Comparison of ENCODE assay signal across 9 cellular contexts in the genomic region with DNA sequence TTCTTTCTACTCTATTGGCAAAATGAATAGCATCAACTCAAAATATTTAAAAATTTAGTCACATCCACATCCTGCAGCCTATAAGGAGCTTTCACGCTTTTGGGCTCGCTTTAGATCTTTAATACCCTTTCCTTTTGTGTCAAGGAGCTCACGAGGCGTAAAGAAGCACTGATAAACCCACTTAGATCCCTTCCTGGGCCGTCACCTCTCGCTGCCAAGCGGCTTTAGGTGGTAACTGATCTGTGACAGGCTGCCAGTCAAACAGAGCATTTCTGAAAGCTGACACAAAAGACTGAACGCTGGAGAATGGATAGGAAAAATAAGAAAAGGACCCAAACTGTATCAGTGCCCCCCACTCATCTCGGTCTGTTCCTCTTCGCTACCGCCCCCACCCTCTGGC.
DNase-seq lines count a peak whose midpoint lies in the region; ATAC-seq and TF ChIP-seq lines count a peak whose summit lies in the region.
"Had no signal": no experiment of that assay in that cellular context is flagged by ENCODE, and none has a peak within 500 bp of the region (broad histone marks: within the 10 kb centered on the region; RNA-seq: fewer than 3 reads in every experiment).

No MANE protein-coding gene starts in this region.

- DNase-seq in GM13977 (ENCODE audit: low spot score) (peak; percentile 12), SK-N-MC (ENCODE audit: low read depth, low spot score) (no peak), midbrain (lab: John Stamatoyannopoulos, UW) (peak; percentile 45), HEK293T (ENCODE audit: extremely low spot score) (no peak), HCEC 1CT (no peak), HFFc6 (no peak)
- no peak for DNase-seq in NK-92 treated with Interleukin-12 subunit alpha and Interleukin-12 subunit beta, amount 100 ng/mL, for 24 hours (lab: John Stamatoyannopoulos, UW)

- no peaks in the 10 kb centered on the region for H3K36me3 Mint-ChIP-seq in HFFc6 (ENCODE audit: low read depth)

- H3K27ac ChIP-seq in SK-N-MC = 0 out of 2 replicates have a peak overlapping the region, but pooled peaks have one; percentile 35

- 0 out of 2 replicates have a peak, but pooled peaks cover 2% of the 10 kb centered on the region for H3K9me3 ChIP-seq in SK-N-MC (ENCODE audit: low read depth, low read length)

- peaks cover 19% of the 10 kb centered on the region for H3K9me3 Mint-ChIP-seq in HFFc6

- H3K4me1 Mint-ChIP-seq in HFFc6 (ENCODE audit: low read depth) = no peaks in the 10 kb centered on the region
- H3K4me1 Mint-ChIP-seq: central memory CD8-positive, alpha-beta T cell had no signal

- H3K9ac ChIP-seq in SK-N-MC (ENCODE audit: insufficient read length) = no peak overlapping the region

- no peaks in the 10 kb centered on the region for H3K36me3 ChIP-seq in SK-N-MC (ENCODE audit: insufficient read depth, low read length)

- H3K27ac Mint-ChIP-seq in HFFc6 = no peak overlapping the region

- no peak overlapping the region for H3K4me3 Mint-ChIP-seq in HFFc6
- H3K4me3 Mint-ChIP-seq: central memory CD8-positive, alpha-beta T cell had no signal

- in situ Hi-C loops in GM13977 (cut with MboI; ENCODE audit: low pct_unique_long_range_greater_than_20kb, low sequenced_read_pairs, unreplicated experiment) = no loop called here

- TF ChIP-seq CTCF in GM13977 (IDR thresholded peaks at IDR 0.05; ENCODE audit: extremely low read depth, insufficient read depth, missing control alignments) = no peak
- TF ChIP-seq CTCF in HFFc6 (IDR thresholded peaks at IDR 0.05) = no peak

- CTCF ChIA-PET in HEK293T (lab: Yijun Ruan, JAX) = no interaction called here

- POLR2A ChIA-PET in HEK293T (lab: Yijun Ruan, JAX) = no interaction called here

- no peaks in the 10 kb centered on the region for H3K27me3 Mint-ChIP-seq in HFFc6 (ENCODE audit: insufficient read depth)
- H3K27me3 Mint-ChIP-seq: central memory CD8-positive, alpha-beta T cell had no signal

- ATAC-seq in HG02642 (IDR thresholded peaks at IDR 0.05; ENCODE audit: poor library complexity, unreplicated experiment) = peak; percentile 48

- no peak overlapping the region for H3K4me3 ChIP-seq in SK-N-MC

TF ChIP-seq in HEK293T, 16 proteins besides CTCF, POLR2A, EP300 and RAD21:
- TF ChIP-seq FOXK2 (IDR thresholded peaks at IDR 0.05) = no peak
- TF ChIP-seq LEF1 (IDR thresholded peaks at IDR 0.05; ENCODE audit: borderline replicate concordance) = no peak
- no peak for TF ChIP-seq TARDBP (IDR thresholded peaks at IDR 0.05)
- TF ChIP-seq ARNT (IDR thresholded peaks at IDR 0.05) = no peak
- TF ChIP-seq ZNF384 (IDR thresholded peaks at IDR 0.05) = no peak
- TF ChIP-seq SUZ12 (IDR thresholded peaks at IDR 0.05) = no peak
- TF ChIP-seq CTBP1 (IDR thresholded peaks at IDR 0.05; ENCODE audit: borderline replicate concordance) = no peak
- TF ChIP-seq ELF4 (IDR thresholded peaks at IDR 0.05) = no peak
- TF ChIP-seq FOXM1 (IDR thresholded peaks at IDR 0.05; ENCODE audit: borderline replicate concordance) = no peak

Comparison
In these comparisons a context has a peak if more than half of its experiments do, and no peak if none do; other contexts are left out.
1. DNase-seq: peak in GM13977 (single experiment) and midbrain (single experiment); none in SK-N-MC (single experiment), HEK293T (single experiment), HCEC 1CT (single experiment), NK-92 treated with Interleukin-12 subunit alpha and Interleukin-12 subunit beta, amount 100 ng/mL, for 24 hours (single experiment) and HFFc6 (single experiment).